Comparison of ENCODE assay signal across 2 cellular contexts in genomic region chr18:22783662-22784076, GRCh38.
TF ChIP-seq lines count a peak whose summit lies in the region.

No MANE protein-coding gene starts in this region.

TF ChIP-seq in GM23338, 12 proteins besides CTCF, POLR2A, EP300 and RAD21 (continued from another document):
- TF ChIP-seq ETS1 (IDR thresholded peaks at IDR 0.05) = no peak
- no peak for TF ChIP-seq JUNB (IDR thresholded peaks at IDR 0.05; ENCODE audit: unreplicated experiment)
- no peak for TF ChIP-seq ZNF331 (CRISPR knock-in tag; IDR thresholded peaks at IDR 0.05; ENCODE audit: low read depth)
- no peak for TF ChIP-seq REST (IDR thresholded peaks at IDR 0.05; ENCODE audit: unreplicated experiment)
- TF ChIP-seq EZH2 (IDR thresholded peaks at IDR 0.05; ENCODE audit: low read depth, unreplicated experiment) = no peak

TF ChIP-seq in WTC11, 78 proteins besides CTCF, POLR2A, EP300 and RAD21 (continued from another document):
- TF ChIP-seq MYBL2 (CRISPR knock-in tag; IDR thresholded peaks at IDR 0.05) (no peak), TCF7 (CRISPR knock-in tag; IDR thresholded peaks at IDR 0.05; ENCODE audit: low read depth) (no peak), PRDM15 (CRISPR knock-in tag; IDR thresholded peaks at IDR 0.05) (no peak), ETV6 (CRISPR knock-in tag; IDR thresholded peaks at IDR 0.05) (no peak), ZNF121 (CRISPR knock-in tag; IDR thresholded peaks at IDR 0.05) (no peak), E2F1 (CRISPR knock-in tag; IDR thresholded peaks at IDR 0.05) (no peak), ZBTB21 (CRISPR knock-in tag; IDR thresholded peaks at IDR 0.05; ENCODE audit: borderline replicate concordance) (no peak), FOXJ3 (CRISPR knock-in tag; IDR thresholded peaks at IDR 0.05; ENCODE audit: borderline replicate concordance) (no peak), TP53 (CRISPR knock-in tag; IDR thresholded peaks at IDR 0.05) (no peak), ZBTB43 (CRISPR knock-in tag; IDR thresholded peaks at IDR 0.05) (no peak), ZSCAN18 (CRISPR knock-in tag; IDR thresholded peaks at IDR 0.05) (no peak), ZNF396 (CRISPR knock-in tag; IDR thresholded peaks at IDR 0.05; ENCODE audit: borderline replicate concordance) (no peak), MLX (CRISPR knock-in tag; IDR thresholded peaks at IDR 0.05) (no peak)
